Comparison of ENCODE assay signal across 8 cellular contexts in genomic region chr12:131104464-131105350, GRCh38.
A peak's percentile ranks its signal among the peaks of the same experiment; 100 is the strongest.
DNase-seq lines count a peak whose midpoint lies in the region; ATAC-seq and TF ChIP-seq lines count a peak whose summit lies in the region.

No MANE protein-coding gene starts in this region.

- peak; percentile 54 for DNase-seq in NCI-H1436 (lab: John Stamatoyannopoulos, UW)
- DNase-seq in NCI-H1436 treated with DMSO at 0.1 percent for 48 hours (lab: John Stamatoyannopoulos, UW): no peak
- peak; percentile 75 for DNase-seq in NCI-H2171 treated with DMSO at 0.1 percent for 48 hours (lab: John Stamatoyannopoulos, UW)
- DNase-seq in activated CD4-positive, CD25-positive, alpha-beta regulatory T cell treated with anti-CD3 and anti-CD28 coated beads, Interleukin-2, amount 50 U/mL, for 16 hours (ENCODE audit: low read depth, low spot score): peak; percentile 55
- DNase-seq in cardiac fibroblast (ENCODE audit: low read depth in 2 of 2): peak; percentile 59 to 73
- peak; percentile 41 for DNase-seq in kidney glomerular epithelial cell (lab: John Stamatoyannopoulos, UW)
- peak; percentile 88 for DNase-seq in stimulated activated CD4-positive, alpha-beta T cell treated with anti-CD3 and anti-CD28 coated beads, Interleukin-4, amount 100 ng/mL, for 1 hour

- no peak overlapping the region for H3K4me3 ChIP-seq in cardiac fibroblast (replicated peaks in 1 of 2; ENCODE audit: low read depth in 2 of 2, low read length in 2 of 2)

- ATAC-seq in HG02852 (IDR thresholded peaks at IDR 0.05; ENCODE audit: unreplicated experiment): peak; percentile 56

- TF ChIP-seq CTCF in cardiac fibroblast (IDR thresholded peaks at IDR 0.05; ENCODE audit: low read depth, low read length): peak; percentile 81
